17 cellular contexts compared by ENCODE assay signal in the genomic region with DNA sequence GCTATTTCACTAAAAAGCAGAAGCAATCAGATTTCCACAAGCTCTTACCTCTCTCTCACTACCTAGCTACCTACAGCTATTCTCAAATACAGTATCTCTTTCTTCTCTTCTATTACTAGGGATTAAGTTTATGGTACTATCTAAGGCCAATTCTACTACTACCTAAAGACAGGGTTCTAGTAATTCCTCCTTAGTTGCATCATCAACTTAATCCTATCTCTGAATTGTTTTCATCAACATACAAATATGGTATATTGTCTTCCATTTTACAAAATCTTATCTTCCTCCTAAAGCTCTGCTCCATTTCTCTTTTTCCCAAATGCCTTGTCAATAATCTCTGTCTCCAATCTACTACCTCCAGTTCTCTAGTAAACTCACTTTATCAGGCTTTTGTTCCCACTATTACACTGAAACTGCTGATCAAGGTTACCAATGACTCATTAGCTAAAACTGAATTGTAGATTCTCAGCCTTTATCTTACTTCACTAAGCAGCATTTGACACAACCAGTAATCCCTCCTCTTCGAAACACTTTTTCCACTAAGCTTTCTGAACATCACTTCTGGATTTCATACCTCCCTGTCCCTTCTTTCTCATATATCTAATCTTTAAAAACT. TPM values are rescaled to one million over a fixed set of nuclear protein-coding genes. Genes with fewer than 3 reads are reported as not detected.
A peak's percentile ranks its signal among the peaks of the same experiment; 100 is the strongest.
DNase-seq lines count a peak whose midpoint lies in the region; ATAC-seq and TF ChIP-seq lines count a peak whose summit lies in the region.
"Had no signal": no experiment of that assay in that cellular context is flagged by ENCODE, and none has a peak within 500 bp of the region (broad histone marks: within the 10 kb centered on the region; RNA-seq: fewer than 3 reads in every experiment).

No MANE protein-coding gene starts in this region.

- peaks cover 20 to 59% of the 10 kb centered on the region in 2 experiments for H3K79me1 ChIP-seq in IMR-90 (ENCODE audit: low read depth in 1 of 2, low read length in 2 of 2)

- H3K4me2 ChIP-seq in IMR-90 (ENCODE audit: low read depth, low read length): no peak overlapping the region
- peak overlapping the region; percentile 13 for H3K4me2 ChIP-seq in parathyroid adenoma (ENCODE audit: low read length)

- no peak overlapping the region for H2AK9ac ChIP-seq in IMR-90 (replicated peaks; ENCODE audit: low read depth, low read length, poor library complexity)

- H4K91ac ChIP-seq in IMR-90 (ENCODE audit: insufficient read depth, low read depth, low read length): no peak overlapping the region

- H3K36me3 ChIP-seq in IMR-90 (ENCODE audit: control insufficient read depth, insufficient read depth, low read length): no peaks in the 10 kb centered on the region
- H3K36me3 ChIP-seq in parathyroid adenoma (ENCODE audit: control insufficient read depth, insufficient read depth, low read length): no peaks in the 10 kb centered on the region
- H3K36me3 ChIP-seq in A673 (ENCODE audit: insufficient read depth, low read length, poor library complexity, severe bottlenecking): no peaks in the 10 kb centered on the region
- H3K36me3 ChIP-seq: transverse colon had no signal

- H3K18ac ChIP-seq in IMR-90 (ENCODE audit: low read depth, low read length): no peak overlapping the region

- H3K27me3 ChIP-seq in IMR-90 (ENCODE audit: control insufficient read depth, insufficient read depth, low read length) (no peaks in the 10 kb centered on the region), parathyroid adenoma (ENCODE audit: control insufficient read depth, insufficient read depth, low read length) (no peaks in the 10 kb centered on the region), A673 (replicated peaks; ENCODE audit: insufficient read depth, low read depth, low read length, poor library complexity) (no peaks in the 10 kb centered on the region)
- H3K27me3 ChIP-seq: transverse colon had no signal

- dilution Hi-C loops in IMR-90 (cut with HindIII; ENCODE audit: low sequenced_read_pairs, unreplicated experiment): no loop called here

- TF ChIP-seq RAD21 in IMR-90 (IDR thresholded peaks at IDR 0.05; ENCODE audit: low read length): no peak

- H4K20me1 ChIP-seq in IMR-90 (ENCODE audit: insufficient read depth, low read length): peaks cover 46% of the 10 kb centered on the region

- H3K27me3 Mint-ChIP-seq in activated T-cell treated with anti-CD3 and anti-CD28 coated beads, Interleukin-2, amount 50 U/mL, for 4 hours (ENCODE audit: low read depth): no peaks in the 10 kb centered on the region
- H3K27me3 Mint-ChIP-seq: activated T-cell treated with anti-CD3 and anti-CD28 coated beads, Interleukin-2, amount 50 U/mL, for 24 hours; dendritic cell treated with granulocyte-macrophage colony-stimulating factor and Interleukin-4, amounts not matched to agents 40 ng/mL and 50 ng/mL, for 4 days had no signal

- DNase-seq in activated T-cell treated with anti-CD3 and anti-CD28 coated beads, Interleukin-2, amount 50 U/mL, for 4 hours: no peak
- DNase-seq in activated T-cell treated with anti-CD3 and anti-CD28 coated beads, Interleukin-2, amount 50 U/mL, for 1 hour: no peak
- DNase-seq in IMR-90 (peak; percentile 43), choroid plexus epithelial cell (ENCODE audit: low read depth) (peak; percentile 60), A673 (ENCODE audit: low spot score) (no peak), GM13977 (ENCODE audit: low spot score) (no peak), HPDE6-E6E7 (ENCODE audit: extremely low spot score) (no peak)
- DNase-seq: activated CD4-positive, alpha-beta T cell treated with anti-CD3 and anti-CD28 coated beads for 48 hours; activated T-cell treated with anti-CD3 and anti-CD28 coated beads, Interleukin-2, amount 50 U/mL, for 24 hours; amygdala; NCI-H82; stimulated activated CD4-positive, alpha-beta T cell treated with anti-CD3 and anti-CD28 coated beads, Interleukin-4, amount 100 ng/mL, for 1 hour; T-helper 2 cell; transverse colon had no signal

- H3K56ac ChIP-seq in IMR-90 (ENCODE audit: extremely low read depth, insufficient read depth, low read length): no peak overlapping the region

- H3K4me3 Mint-ChIP-seq in activated T-cell treated with anti-CD3 and anti-CD28 coated beads, Interleukin-2, amount 50 U/mL, for 4 hours: no peak overlapping the region
- H3K4me3 Mint-ChIP-seq: activated T-cell treated with anti-CD3 and anti-CD28 coated beads, Interleukin-2, amount 50 U/mL, for 24 hours; dendritic cell treated with granulocyte-macrophage colony-stimulating factor and Interleukin-4, amounts not matched to agents 40 ng/mL and 50 ng/mL, for 4 days had no signal

- H3K4me3 ChIP-seq in IMR-90 (ENCODE audit: insufficient read depth, low read depth, low read length): no peak overlapping the region
- no peak overlapping the region for H3K4me3 ChIP-seq in choroid plexus epithelial cell (ENCODE audit: low read depth, low read length)
- no peak overlapping the region for H3K4me3 ChIP-seq in parathyroid adenoma (ENCODE audit: low read depth, low read length)
- H3K4me3 ChIP-seq in A673 (ENCODE audit: low read depth, low read length, poor library complexity, severe bottlenecking): no peak overlapping the region
- H3K4me3 ChIP-seq: transverse colon had no signal

- H3K14ac ChIP-seq in IMR-90 (replicated peaks; ENCODE audit: low read depth, low read length): no peak overlapping the region

- BruUV-seq in IMR-90 (replicated peaks; lab: Mats Ljungman, UMichigan) (no TSS peak), A673 (replicated peaks; lab: Mats Ljungman, UMichigan) (no TSS peak)

- peak; percentile 53 to 69 for ATAC-seq in activated T-cell treated with anti-CD3 and anti-CD28 coated beads, Interleukin-2, amount 50 U/mL, for 4 hours
- no peak for ATAC-seq in IMR-90 (ENCODE audit: low read depth)
- ATAC-seq: sciatic nerve had no signal

- H3K79me2 ChIP-seq in parathyroid adenoma: peaks cover 51% of the 10 kb centered on the region

- no peak overlapping the region for H2BK5ac ChIP-seq in IMR-90 (ENCODE audit: low read depth, low read length, poor library complexity, severe bottlenecking)

- intact Hi-C loops in IMR-90 (cut with micrococcal nuclease) (no loop called here), A673 (cut with micrococcal nuclease; ENCODE audit: unreplicated experiment) (no loop called here)

- no peaks in the 10 kb centered on the region for H3K9me3 Mint-ChIP-seq in activated T-cell treated with anti-CD3 and anti-CD28 coated beads, Interleukin-2, amount 50 U/mL, for 4 hours
- H3K9me3 Mint-ChIP-seq: activated T-cell treated with anti-CD3 and anti-CD28 coated beads, Interleukin-2, amount 50 U/mL, for 24 hours; dendritic cell treated with granulocyte-macrophage colony-stimulating factor and Interleukin-4, amounts not matched to agents 40 ng/mL and 50 ng/mL, for 4 days had no signal

- H3K9me3 ChIP-seq in IMR-90 (ENCODE audit: control insufficient read depth, insufficient read depth, low read length) (no peaks in the 10 kb centered on the region), parathyroid adenoma (ENCODE audit: control insufficient read depth, low read length) (no peaks in the 10 kb centered on the region), A673 (ENCODE audit: low read depth, low read length, poor library complexity, severe bottlenecking) (no peaks in the 10 kb centered on the region)
- H3K9me3 ChIP-seq: transverse colon had no signal

- H3K4me1 ChIP-seq in IMR-90 (ENCODE audit: control insufficient read depth, insufficient read depth, low read length) (peaks cover 10% of the 10 kb centered on the region), parathyroid adenoma (peaks cover 29% of the 10 kb centered on the region), A673 (ENCODE audit: insufficient read depth, low read length, poor library complexity, severe bottlenecking) (peaks cover 62% of the 10 kb centered on the region)

- peaks cover 22% of the 10 kb centered on the region for H3K4me1 Mint-ChIP-seq in activated T-cell treated with anti-CD3 and anti-CD28 coated beads, Interleukin-2, amount 50 U/mL, for 4 hours (ENCODE audit: low read depth)

- H4K5ac ChIP-seq in IMR-90 (ENCODE audit: low read depth, low read length): no peak overlapping the region

- H3K36me3 Mint-ChIP-seq in activated T-cell treated with anti-CD3 and anti-CD28 coated beads, Interleukin-2, amount 50 U/mL, for 4 hours (ENCODE audit: insufficient read depth): no peaks in the 10 kb centered on the region

- no peak overlapping the region for H3K4ac ChIP-seq in IMR-90 (ENCODE audit: low read depth, low read length)

- 100% methylated on average over 1 of the region's 1 CpG; no CpG with 5 or more reads in 1 of the 2 experiments for WGBS in IMR-90 (ENCODE audit: extremely low coverage in 2 of 2, insufficient read length in 1 of 2), 2 experiments

- H2AFZ ChIP-seq in IMR-90 (replicated peaks; ENCODE audit: low read length, poor library complexity) (no peak overlapping the region), parathyroid adenoma (no peak overlapping the region)

- H3K27ac ChIP-seq in IMR-90 (ENCODE audit: insufficient read depth, low read length) (no peak overlapping the region), parathyroid adenoma (no peak overlapping the region), A673 (ENCODE audit: low read depth, low read length, poor library complexity, severe bottlenecking) (no peak overlapping the region)
- H3K27ac ChIP-seq: transverse colon had no signal

- POLR2A ChIA-PET in IMR-90 (lab: Charles Lee; ENCODE audit: unreplicated experiment) (no interaction called here), A673 (lab: Charles Lee; ENCODE audit: low non-redundant PET) (no interaction called here)

- no peak overlapping the region for H2AK5ac ChIP-seq in IMR-90 (ENCODE audit: low read depth, low read length)

- no peak overlapping the region for H2BK20ac ChIP-seq in IMR-90 (ENCODE audit: low read depth, low read length)

- no peak overlapping the region for H2BK120ac ChIP-seq in IMR-90 (ENCODE audit: low read depth, low read length)

- CTCF ChIA-PET in IMR-90 (lab: Yijun Ruan, JAX): interaction anchor here (0.9 kb wide), 1 partner anchor 10 kb away, joined by 3 read pairs; no protein-coding TSS in a partner anchor
- CTCF ChIA-PET in A673 (lab: Charles Lee): no interaction called here

- H3K9ac ChIP-seq in IMR-90 (ENCODE audit: low read depth, low read length): no peak overlapping the region
- H3K9ac ChIP-seq in parathyroid adenoma: no peak overlapping the region

- in situ Hi-C loops in IMR-90 (cut with MboI; ENCODE audit: low sequenced_read_pairs) (no loop called here), GM13977 (cut with MboI; ENCODE audit: low pct_unique_long_range_greater_than_20kb, low sequenced_read_pairs, unreplicated experiment) (no loop called here)

- no peak for TF ChIP-seq CTCF in IMR-90 (conservative IDR thresholded peaks at IDR 0.05; ENCODE audit: low read depth, low read length)
- TF ChIP-seq CTCF in choroid plexus epithelial cell (conservative IDR thresholded peaks at IDR 0.05; ENCODE audit: low read depth, low read length): no peak
- TF ChIP-seq CTCF in parathyroid adenoma (IDR thresholded peaks at IDR 0.05): no peak
- no peak for TF ChIP-seq CTCF in A673 (conservative IDR thresholded peaks at IDR 0.05; ENCODE audit: low read depth, low read length)
- TF ChIP-seq CTCF in GM13977 (IDR thresholded peaks at IDR 0.05; ENCODE audit: extremely low read depth, insufficient read depth, missing control alignments): no peak

- no peak overlapping the region for H4K8ac ChIP-seq in IMR-90 (ENCODE audit: low read depth in 2 of 2, low read length in 2 of 2)

- H2BK15ac ChIP-seq in IMR-90 (ENCODE audit: low read depth, low read length): no peak overlapping the region

- no peak overlapping the region for H3K23ac ChIP-seq in IMR-90 (ENCODE audit: low read depth, low read length)

- peaks cover under 1% of the 10 kb centered on the region; the same call in 1 of the 2 replicates for H3K9me1 ChIP-seq in IMR-90 (ENCODE audit: insufficient read depth, low read length)

- no peak for TF ChIP-seq POLR2A in IMR-90 (IDR thresholded peaks at IDR 0.05; ENCODE audit: low read depth, low read length)

RNA-seq across cellular contexts. Expression of gene JMJD1C, which starts 28.3 kb away (rescaled TPM):
- 10 to 100 TPM; 40.2 to 50.1 (median 43.5) TPM for total RNA-seq in activated T-cell treated with anti-CD3 and anti-CD28 coated beads, Interleukin-2, amount 50 U/mL, for 4 hours
- 96.8 and 108 TPM in 2 replicates for total RNA-seq in IMR-90 (2012; rRNA removed)
- polyA plus RNA-seq in IMR-90 (2012; rRNA removed): 10.6 and 15.6 TPM in 2 replicates
- 2.0 and 2.7 TPM in 2 replicates for polyA plus RNA-seq in IMR-90 (2012; cell fraction: cytosol; rRNA removed)
- polyA plus RNA-seq in IMR-90 (2012; cell fraction: nucleus; rRNA removed; ENCODE audit: low replicate concordance): 4.5 and 57.4 TPM in 2 replicates
- 68.2 and 71.4 TPM in 2 replicates for total RNA-seq in A673 (2021)

Comparison
In these comparisons a context has a peak if more than half of its experiments do, and no peak if none do; other contexts are left out.
1. DNase-seq: peak in IMR-90 (single experiment) and choroid plexus epithelial cell (single experiment); none in activated T-cell treated with anti-CD3 and anti-CD28 coated beads, Interleukin-2, amount 50 U/mL, for 4 hours (single experiment), activated T-cell treated with anti-CD3 and anti-CD28 coated beads, Interleukin-2, amount 50 U/mL, for 1 hour (single experiment), A673 (single experiment), GM13977 (single experiment) and HPDE6-E6E7 (single experiment).